In the genomic region with DNA sequence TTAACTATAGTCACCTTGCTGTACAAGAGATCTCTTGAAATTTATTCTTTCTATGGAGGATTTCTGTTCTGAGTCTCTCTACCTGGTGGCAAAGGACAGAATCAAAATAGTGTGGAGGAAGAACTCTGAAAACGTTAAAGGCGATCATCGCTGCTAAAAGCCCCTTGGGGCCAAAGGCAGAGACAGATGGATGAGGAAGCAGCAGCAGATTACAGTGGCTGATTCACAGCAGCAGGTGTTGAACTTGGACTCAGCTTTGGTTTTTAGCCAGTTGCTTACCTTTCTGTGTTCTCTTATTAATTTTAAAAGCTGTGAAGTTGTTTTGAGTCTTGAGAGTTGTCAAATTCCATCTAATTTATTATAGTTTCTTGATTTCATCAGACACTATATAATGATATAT, we compare ENCODE assay signal across 20 cellular contexts.
"Had no signal": no experiment of that assay in that cellular context is flagged by ENCODE, and none has a peak within 500 bp of the region (broad histone marks: within the 10 kb centered on the region; RNA-seq: fewer than 3 reads in every experiment).

No MANE protein-coding gene starts in this region.

- H3K4me3 Mint-ChIP-seq: activated CD4-positive, alpha-beta T cell treated with anti-CD3 and anti-CD28 coated beads, Interleukin-2, amount 10 ng/mL, durations not matched to agents 24 days and 14 days; activated CD8-positive, alpha-beta memory T cell treated with anti-CD3 and anti-CD28 coated beads, Interleukin-2, amount 10 ng/mL, durations not matched to agents 7 days and 5 days; activated naive CD8-positive, alpha-beta T cell; activated T-cell treated with anti-CD3 and anti-CD28 coated beads, Interleukin-2, amount 50 U/mL, for 4 hours; T-helper 1 cell treated with Interleukin-12 subunit alpha and Interleukin-12 subunit beta and Interleukin-4 antibody, amounts not matched to agents 30 μg/mL and 1 μg/mL, for 36 hours; WTC11 had no signal

- H3K27ac Mint-ChIP-seq: activated CD4-positive, alpha-beta T cell treated with anti-CD3 and anti-CD28 coated beads, Interleukin-2, amount 10 ng/mL, durations not matched to agents 24 days and 14 days; activated CD8-positive, alpha-beta memory T cell treated with anti-CD3 and anti-CD28 coated beads, Interleukin-2, amount 10 ng/mL, durations not matched to agents 7 days and 5 days; activated naive CD8-positive, alpha-beta T cell; T-helper 1 cell treated with Interleukin-12 subunit alpha and Interleukin-12 subunit beta and Interleukin-4 antibody, amounts not matched to agents 30 μg/mL and 1 μg/mL, for 36 hours; WTC11 had no signal

- DNase-seq: activated CD4-positive, alpha-beta T cell treated with anti-CD3 and anti-CD28 coated beads for 1 hour; activated CD4-positive, alpha-beta T cell treated with anti-CD3 and anti-CD28 coated beads, Interleukin-2, amount 10 ng/mL, durations not matched to agents 24 days and 14 days; activated CD4-positive, alpha-beta T cell treated with anti-CD3 and anti-CD28 coated beads, Interleukin-2, amount 50 U/mL, for 48 hours; activated CD8-positive, alpha-beta memory T cell treated with anti-CD3 and anti-CD28 coated beads, Interleukin-2, amount 10 ng/mL, durations not matched to agents 7 days and 5 days; activated effector memory CD4-positive, alpha-beta T cell treated with anti-CD3 and anti-CD28 coated beads, Interleukin-2, amount 50 U/mL, for 16 hours; activated naive CD4-positive, alpha-beta T cell treated with Interleukin-2 at 50 U/mL for 16 hours; activated T-cell treated with anti-CD3 and anti-CD28 coated beads, Interleukin-2, amount 50 U/mL, for 4 hours; brain microvascular endothelial cell; KG1; NCI-H1092; NCI-H1417; NCI-H1930; NCI-H345; NCI-H510A; PC-3; SHP77 had no signal

- H3K36me3 ChIP-seq: brain microvascular endothelial cell, cardiac muscle cell had no signal

- H3K36me3 Mint-ChIP-seq: activated CD8-positive, alpha-beta memory T cell treated with anti-CD3 and anti-CD28 coated beads, Interleukin-2, amount 10 ng/mL, durations not matched to agents 7 days and 5 days; activated naive CD8-positive, alpha-beta T cell had no signal

- H3K27ac ChIP-seq: brain microvascular endothelial cell, cardiac muscle cell had no signal

- H3K4me3 ChIP-seq: cardiac muscle cell had no signal

- H3K4me1 Mint-ChIP-seq: activated CD4-positive, alpha-beta T cell treated with anti-CD3 and anti-CD28 coated beads, Interleukin-2, amount 10 ng/mL, durations not matched to agents 24 days and 14 days; activated CD8-positive, alpha-beta memory T cell treated with anti-CD3 and anti-CD28 coated beads, Interleukin-2, amount 10 ng/mL, durations not matched to agents 7 days and 5 days had no signal

- H3K27me3 Mint-ChIP-seq: activated CD4-positive, alpha-beta T cell treated with anti-CD3 and anti-CD28 coated beads, Interleukin-2, amount 10 ng/mL, durations not matched to agents 24 days and 14 days; activated CD8-positive, alpha-beta memory T cell treated with anti-CD3 and anti-CD28 coated beads, Interleukin-2, amount 10 ng/mL, durations not matched to agents 7 days and 5 days; activated naive CD8-positive, alpha-beta T cell had no signal

- H3K27me3 ChIP-seq: brain microvascular endothelial cell, cardiac muscle cell had no signal
